ENCODE assay signal across 8 cellular contexts in the genomic region with DNA sequence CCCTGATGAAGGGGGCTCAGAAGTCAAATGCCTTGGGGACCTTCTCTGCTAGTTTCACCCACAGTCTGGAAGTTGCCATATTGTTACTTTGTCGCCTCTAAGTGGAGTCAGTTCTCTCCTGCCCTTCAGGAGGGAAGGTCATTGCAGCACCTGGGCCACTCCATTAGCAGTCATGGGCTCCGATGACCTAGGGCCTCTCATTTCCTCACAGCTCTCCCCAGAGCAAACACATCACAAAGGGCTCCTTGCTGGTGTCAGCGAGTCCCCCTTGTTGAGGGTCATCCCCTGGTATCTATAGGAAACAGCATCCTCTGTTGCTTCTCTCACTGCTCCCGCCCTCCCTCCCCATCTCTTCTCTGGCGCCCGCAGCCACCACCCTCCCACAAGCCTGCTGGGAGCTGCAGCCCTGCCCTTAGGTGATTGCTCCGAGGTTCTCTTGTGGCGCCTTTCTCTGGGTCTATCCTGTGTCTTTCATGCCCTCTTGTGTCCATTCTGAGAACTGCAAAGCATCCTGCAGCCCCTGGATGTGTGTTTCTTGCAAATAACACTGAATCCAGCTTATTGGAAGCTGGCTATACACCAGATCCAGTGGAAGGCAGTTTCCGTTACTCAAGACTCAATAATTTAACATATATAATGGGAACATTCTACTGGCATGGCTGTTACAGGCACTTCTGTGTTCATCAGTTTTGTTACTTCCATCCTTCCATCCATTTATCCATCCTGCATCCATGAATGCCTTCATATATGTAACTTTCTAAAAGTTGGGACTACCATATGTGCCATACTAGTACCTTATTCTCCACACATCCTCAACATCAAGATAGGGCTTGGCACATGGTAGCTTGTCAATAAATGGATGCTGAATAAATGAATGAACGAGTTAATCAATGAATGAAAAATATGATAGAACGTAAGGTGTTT. TPM values are rescaled to one million over a fixed set of nuclear protein-coding genes. Genes with fewer than 3 reads are reported as not detected.
DNase-seq lines count a peak whose midpoint lies in the region; ATAC-seq and TF ChIP-seq lines count a peak whose summit lies in the region.

No MANE protein-coding gene starts in this region.

- H3K36me3 Mint-ChIP-seq in activated CD4-positive, alpha-beta T cell treated with anti-CD3 and anti-CD28 coated beads, Interleukin-2, amount 10 ng/mL, durations not matched to agents 7 days and 5 days (ENCODE audit: low read depth) = no peaks in the 10 kb centered on the region
- no peaks in the 10 kb centered on the region for H3K36me3 Mint-ChIP-seq in endothelial cell (ENCODE audit: low read depth, unreplicated experiment)

- no peak overlapping the region for H3K4me3 Mint-ChIP-seq in activated CD4-positive, alpha-beta T cell treated with anti-CD3 and anti-CD28 coated beads, Interleukin-2, amount 10 ng/mL, durations not matched to agents 7 days and 5 days
- no peak overlapping the region for H3K4me3 Mint-ChIP-seq in endothelial cell (ENCODE audit: unreplicated experiment)

- H3K4me1 Mint-ChIP-seq in activated CD4-positive, alpha-beta T cell treated with anti-CD3 and anti-CD28 coated beads, Interleukin-2, amount 10 ng/mL, durations not matched to agents 7 days and 5 days = no peaks in the 10 kb centered on the region
- no peaks in the 10 kb centered on the region for H3K4me1 Mint-ChIP-seq in endothelial cell (ENCODE audit: unreplicated experiment)

- ATAC-seq in HG02981 (IDR thresholded peaks at IDR 0.05; ENCODE audit: unreplicated experiment) = peak; percentile 50
- ATAC-seq in HG03378 (IDR thresholded peaks at IDR 0.05; ENCODE audit: unreplicated experiment) = no peak

- H3K27me3 Mint-ChIP-seq in activated CD4-positive, alpha-beta T cell treated with anti-CD3 and anti-CD28 coated beads, Interleukin-2, amount 10 ng/mL, durations not matched to agents 7 days and 5 days = peaks cover 10% of the 10 kb centered on the region
- H3K27me3 Mint-ChIP-seq in endothelial cell (ENCODE audit: unreplicated experiment) = peaks cover 2% of the 10 kb centered on the region

- H3K9me3 Mint-ChIP-seq in activated CD4-positive, alpha-beta T cell treated with anti-CD3 and anti-CD28 coated beads, Interleukin-2, amount 10 ng/mL, durations not matched to agents 7 days and 5 days = no peaks in the 10 kb centered on the region
- H3K9me3 Mint-ChIP-seq in endothelial cell (ENCODE audit: unreplicated experiment) = no peaks in the 10 kb centered on the region

- peak; percentile 70 for DNase-seq in DMS153 treated with DMSO at 0.1 percent for 48 hours (lab: John Stamatoyannopoulos, UW; ENCODE audit: unreplicated experiment)
- peak; percentile 80 for DNase-seq in NCI-H524 (lab: John Stamatoyannopoulos, UW)
- DNase-seq in activated CD4-positive, alpha-beta T cell treated with anti-CD3 and anti-CD28 coated beads, Interleukin-2, amount 10 ng/mL, durations not matched to agents 7 days and 5 days = peak; percentile 57
- DNase-seq in endothelial cell (ENCODE audit: low spot score) = peak; percentile 82
- DNase-seq in midbrain (lab: John Stamatoyannopoulos, UW) = peak; percentile 76
- peak; percentile 3 to 41 (median 12) for DNase-seq in stimulated activated naive CD4-positive, alpha-beta T cell (lab: John Stamatoyannopoulos, UW)

- CTCF ChIA-PET in activated CD4-positive, alpha-beta T cell treated with anti-CD3 and anti-CD28 coated beads, Interleukin-2, amount 10 ng/mL, durations not matched to agents 7 days and 5 days (lab: Charles Lee) = interaction anchor here (2.2 to 2.9 kb wide), 2 partner anchors 476 to 485 kb away, joined by 5 to 9 read pairs; no protein-coding TSS in a partner anchor

- peak; percentile 63 for TF ChIP-seq CTCF in endothelial cell (IDR thresholded peaks at IDR 0.05; ENCODE audit: unreplicated experiment)

- H3K27ac Mint-ChIP-seq in activated CD4-positive, alpha-beta T cell treated with anti-CD3 and anti-CD28 coated beads, Interleukin-2, amount 10 ng/mL, durations not matched to agents 7 days and 5 days = no peak overlapping the region
- H3K27ac Mint-ChIP-seq in endothelial cell (ENCODE audit: unreplicated experiment) = no peak overlapping the region

- POLR2A ChIA-PET in activated CD4-positive, alpha-beta T cell treated with anti-CD3 and anti-CD28 coated beads, Interleukin-2, amount 10 ng/mL, durations not matched to agents 7 days and 5 days (lab: Charles Lee) = no interaction called here

RNA-seq across cellular contexts. Expression of a gene that starts 21.2 kb away (rescaled TPM):
- not detected for total RNA-seq in activated CD4-positive, alpha-beta T cell treated with anti-CD3 and anti-CD28 coated beads, Interleukin-2, amount 10 ng/mL, durations not matched to agents 7 days and 5 days
- total RNA-seq in endothelial cell (ENCODE audit: unreplicated experiment) = not detected

RNA-seq across cellular contexts. Expression of a gene that starts 26.0 kb away (rescaled TPM):
- total RNA-seq in activated CD4-positive, alpha-beta T cell treated with anti-CD3 and anti-CD28 coated beads, Interleukin-2, amount 10 ng/mL, durations not matched to agents 7 days and 5 days = not detected
- not detected for total RNA-seq in endothelial cell (ENCODE audit: unreplicated experiment)

RNA-seq across cellular contexts. Expression of a gene that starts 30.9 kb away (rescaled TPM):
- not detected for total RNA-seq in activated CD4-positive, alpha-beta T cell treated with anti-CD3 and anti-CD28 coated beads, Interleukin-2, amount 10 ng/mL, durations not matched to agents 7 days and 5 days
- total RNA-seq in endothelial cell (ENCODE audit: unreplicated experiment) = not detected

RNA-seq across cellular contexts. Expression of a gene that starts 56.1 kb away (rescaled TPM):
- not detected for total RNA-seq in activated CD4-positive, alpha-beta T cell treated with anti-CD3 and anti-CD28 coated beads, Interleukin-2, amount 10 ng/mL, durations not matched to agents 7 days and 5 days
- total RNA-seq in endothelial cell (ENCODE audit: unreplicated experiment) = not detected

Comparison
In these comparisons a context has a peak if more than half of its experiments do, and no peak if none do; other contexts are left out.
1. DNase-seq: peak in every context shown above with its lines; median percentile 82 in endothelial cell; 80 in NCI-H524; 76 in midbrain; 70 in DMS153 treated with DMSO at 0.1 percent for 48 hours; 57 in activated CD4-positive, alpha-beta T cell treated with anti-CD3 and anti-CD28 coated beads, Interleukin-2, amount 10 ng/mL, durations not matched to agents 7 days and 5 days; 12 in stimulated activated naive CD4-positive, alpha-beta T cell.